1 cellular context compared by ENCODE assay signal in genomic region chr19:23222998-23223652, GRCh38.
TF ChIP-seq lines count a peak whose summit lies in the region.

No MANE protein-coding gene starts in this region.

TF ChIP-seq in HepG2, 621 proteins besides CTCF, POLR2A, EP300 and RAD21:
- peak; percentile 96; the same call in 1 of the 2 replicates for TF ChIP-seq ZNF274 (CRISPR knock-in tag; IDR thresholded peaks at IDR 0.05)
- no peak for TF ChIP-seq ZNF33A (CRISPR knock-in tag; IDR thresholded peaks at IDR 0.05; ENCODE audit: borderline replicate concordance)
- TF ChIP-seq FLYWCH1 (CRISPR knock-in tag; IDR thresholded peaks at IDR 0.05) = no peak
TF ChIP-seq in HepG2: peak in this region for 1.
